ENCODE assay signal across 16 cellular contexts in the genomic region with DNA sequence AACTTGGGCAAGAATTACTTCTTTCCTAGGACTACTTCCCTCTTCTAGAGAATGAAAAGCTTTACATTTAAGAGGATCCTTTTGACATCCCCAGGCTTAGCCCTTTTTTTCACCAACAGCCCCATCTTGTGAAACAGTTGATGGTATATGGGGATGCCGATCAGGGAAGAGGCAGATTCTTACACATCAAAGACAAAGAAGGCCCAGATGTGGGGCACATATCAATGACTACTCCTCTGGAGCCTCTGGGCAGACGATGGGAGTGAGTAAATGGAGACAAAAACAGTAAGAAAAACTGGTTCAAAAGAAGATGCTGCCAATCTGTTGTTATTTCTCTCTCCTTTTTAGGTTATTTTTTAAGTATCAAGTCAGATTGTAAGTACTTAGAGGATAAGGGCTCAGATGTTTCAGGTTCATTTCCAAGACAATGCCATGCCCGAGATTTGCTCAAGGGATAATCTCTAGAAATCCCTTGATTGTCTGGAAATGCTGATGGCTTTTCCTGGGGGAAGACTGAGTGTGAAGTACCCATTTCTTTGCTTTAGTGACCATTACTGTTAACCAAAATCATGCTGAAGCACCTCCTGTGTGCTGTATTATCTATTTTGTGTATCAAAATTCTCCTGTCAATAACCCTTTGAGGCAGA.
DNase-seq lines count a peak whose midpoint lies in the region; ATAC-seq lines count a peak whose summit lies in the region.
"Had no signal": no experiment of that assay in that cellular context is flagged by ENCODE, and none has a peak within 500 bp of the region (broad histone marks: within the 10 kb centered on the region; RNA-seq: fewer than 3 reads in every experiment).

No MANE protein-coding gene starts in this region.

- no peaks in the 10 kb centered on the region for H3K27me3 ChIP-seq in HUES48 (ENCODE audit: control insufficient read depth, insufficient read depth, low read length)
- H3K27me3 ChIP-seq: BLaER1 had no signal

- peaks cover 7% of the 10 kb centered on the region for H3K9me3 ChIP-seq in HUES48 (ENCODE audit: control insufficient read depth, insufficient read depth, low read length)
- H3K9me3 ChIP-seq: BLaER1 had no signal

- H3K4me1 ChIP-seq in HUES48 (ENCODE audit: control insufficient read depth, insufficient read depth, low read length): peaks cover 26% of the 10 kb centered on the region

- H3K27ac ChIP-seq in HUES48 (ENCODE audit: low read depth, low read length) (peak overlapping the region; percentile 11), caudate nucleus (ENCODE audit: low read depth, low read length) (no peak overlapping the region)
- H3K27ac ChIP-seq: 22Rv1, BLaER1, KMS-11 had no signal

- H3K36me3 ChIP-seq in HUES48 (ENCODE audit: control insufficient read depth, insufficient read depth, low read length): no peaks in the 10 kb centered on the region; the same call in 1 of the 2 replicates
- H3K36me3 ChIP-seq: BLaER1 had no signal

- H3K4me3 ChIP-seq in HUES48 (ENCODE audit: low read depth, low read length): no peak overlapping the region
- H3K4me3 ChIP-seq: BLaER1 had no signal

- peak; percentile 11 to 19 for DNase-seq in NOMO-1 (lab: John Stamatoyannopoulos, UW; ENCODE audit: unreplicated experiment in 2 of 2)
- DNase-seq in NOMO-1 treated with dmso at 0.1 percent for 144 hours (lab: John Stamatoyannopoulos, UW; ENCODE audit: unreplicated experiment): no peak
- DNase-seq in NOMO-1 treated with DMSO at 0.1 percent for 48 hours (lab: John Stamatoyannopoulos, UW; ENCODE audit: unreplicated experiment): peak; percentile 53
- no peak for DNase-seq in stimulated activated naive CD4-positive, alpha-beta T cell (lab: John Stamatoyannopoulos, UW)
- DNase-seq in caudate nucleus (lab: John Stamatoyannopoulos, UW): no peak
- DNase-seq: AML-193; CD4-positive, alpha-beta T cell; DND-41; GDM1 had no signal

- no peak overlapping the region for H3K9ac ChIP-seq in HUES48 (ENCODE audit: low read depth, low read length)
- H3K9ac ChIP-seq: BLaER1, KMS-11 had no signal

- ATAC-seq in GM21390 (IDR thresholded peaks at IDR 0.05; ENCODE audit: unreplicated experiment) (no peak), GM21423 (IDR thresholded peaks at IDR 0.05; ENCODE audit: unreplicated experiment) (no peak)
- ATAC-seq: HepG2 had no signal

Comparison
In these comparisons a context has a peak if more than half of its experiments do, and no peak if none do; other contexts are left out.
1. DNase-seq: peak in NOMO-1 (2 of 2) and NOMO-1 treated with DMSO at 0.1 percent for 48 hours (single experiment); none in NOMO-1 treated with dmso at 0.1 percent for 144 hours (single experiment), stimulated activated naive CD4-positive, alpha-beta T cell (0 of 6) and caudate nucleus (0 of 61).